Comparison of ENCODE assay signal across 2 cellular contexts in the genomic region with DNA sequence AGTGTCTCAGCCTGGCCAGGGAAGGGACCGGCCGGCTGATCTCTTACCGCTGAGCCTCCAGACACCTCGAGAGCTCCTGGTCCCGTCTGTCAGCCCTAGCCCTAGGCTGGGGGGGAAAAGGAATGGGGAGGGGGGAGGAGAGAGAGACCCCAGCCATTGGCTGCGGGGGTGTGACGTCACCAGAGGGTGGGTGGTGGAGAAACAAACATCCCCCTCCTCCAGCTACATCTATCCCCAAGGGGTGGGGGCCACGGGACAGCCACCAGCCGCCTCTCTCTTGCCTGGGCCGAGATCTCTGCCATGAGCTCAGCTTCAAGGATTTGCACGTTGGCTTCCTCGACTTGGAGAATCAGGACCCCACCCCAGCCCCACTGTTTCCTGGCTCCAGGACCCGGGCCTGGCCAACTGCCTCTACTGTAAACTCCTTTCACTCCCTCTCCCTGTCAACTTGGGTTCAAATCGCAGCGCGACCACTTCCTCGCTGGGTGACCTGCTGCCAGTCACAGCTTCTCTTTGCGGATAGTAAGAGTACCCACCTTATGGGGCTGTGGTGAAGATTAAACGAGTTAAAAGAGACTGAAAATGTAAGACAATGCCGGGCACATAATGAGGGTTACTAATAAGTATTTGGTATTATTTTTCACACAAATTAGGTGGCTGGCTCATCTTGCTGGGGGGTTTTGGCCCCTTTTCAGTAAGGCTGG.
TF ChIP-seq lines count a peak whose summit lies in the region.

Gene PRX (minus strand): TSS at position 88 of the 704 bp plus-strand sequence. CDS start 5,446 bp downstream, outside the sequence.

TF ChIP-seq in IMR-90, 13 proteins besides CTCF, POLR2A, EP300 and RAD21:
- TF ChIP-seq NFE2L2 (IDR thresholded peaks at IDR 0.05; ENCODE audit: low read depth, low read length): no peak
- TF ChIP-seq BHLHE40 (IDR thresholded peaks at IDR 0.05; ENCODE audit: low read depth, low read length): no peak
- no peak for TF ChIP-seq FOS (IDR thresholded peaks at IDR 0.05; ENCODE audit: low read depth, low read length)
- TF ChIP-seq MXI1 (IDR thresholded peaks at IDR 0.05; ENCODE audit: borderline replicate concordance, low read depth, low read length): no peak
- no peak for TF ChIP-seq MAZ (IDR thresholded peaks at IDR 0.05; ENCODE audit: borderline replicate concordance, low read depth, low read length)
- no peak for TF ChIP-seq RFX5 (IDR thresholded peaks at IDR 0.05; ENCODE audit: low read depth, low read length)
- TF ChIP-seq RCOR1 (IDR thresholded peaks at IDR 0.05; ENCODE audit: insufficient replicate concordance, low read length): no peak
- TF ChIP-seq CEBPB (IDR thresholded peaks at IDR 0.05; ENCODE audit: low read depth, low read length): no peak
- no peak for TF ChIP-seq MAFK (IDR thresholded peaks at IDR 0.05; ENCODE audit: low read depth, low read length)
- no peak for TF ChIP-seq CHD1 (IDR thresholded peaks at IDR 0.05; ENCODE audit: low read depth, low read length)
- no peak for TF ChIP-seq ELK1 (IDR thresholded peaks at IDR 0.05; ENCODE audit: borderline replicate concordance, low read depth, low read length)
- TF ChIP-seq, protein P1, sequence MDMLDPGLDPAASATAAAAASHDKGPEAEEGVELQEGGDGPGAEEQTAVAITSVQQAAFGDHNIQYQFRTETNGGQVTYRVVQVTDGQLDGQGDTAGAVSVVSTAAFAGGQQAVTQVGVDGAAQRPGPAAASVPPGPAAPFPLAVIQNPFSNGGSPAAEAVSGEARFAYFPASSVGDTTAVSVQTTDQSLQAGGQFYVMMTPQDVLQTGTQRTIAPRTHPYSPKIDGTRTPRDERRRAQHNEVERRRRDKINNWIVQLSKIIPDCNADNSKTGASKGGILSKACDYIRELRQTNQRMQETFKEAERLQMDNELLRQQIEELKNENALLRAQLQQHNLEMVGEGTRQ (IDR thresholded peaks at IDR 0.05; ENCODE audit: low read depth, low read length): no peak
- TF ChIP-seq SMC3 (IDR thresholded peaks at IDR 0.05; ENCODE audit: low read depth, low read length): no peak

TF ChIP-seq in H1, 55 proteins besides CTCF, POLR2A, EP300 and RAD21:
- TF ChIP-seq, protein P1 (IDR thresholded peaks at IDR 0.05; ENCODE audit: low read length): no peak
- no peak for TF ChIP-seq GABPA (IDR thresholded peaks at IDR 0.05; ENCODE audit: borderline replicate concordance, insufficient read depth, low read length)
- TF ChIP-seq JUND (IDR thresholded peaks at IDR 0.05; ENCODE audit: low read length): peak; percentile 60; the same call in 1 of the 2 replicates
- no peak for TF ChIP-seq BACH1 (IDR thresholded peaks at IDR 0.05; ENCODE audit: low read length)
- peak; percentile 83 for TF ChIP-seq CREB1 (IDR thresholded peaks at IDR 0.05)
- no peak for TF ChIP-seq MAX (IDR thresholded peaks at IDR 0.05)
- peak; percentile 61; the same call in 1 of the 2 replicates for TF ChIP-seq SP1 (IDR thresholded peaks at IDR 0.05; ENCODE audit: low read depth, low read length)
- peak; percentile 8; the same call in 1 of the 2 replicates for TF ChIP-seq CHD2 (IDR thresholded peaks at IDR 0.05; ENCODE audit: low read length)
- TF ChIP-seq TAF1 (IDR thresholded peaks at IDR 0.05; ENCODE audit: low read depth, low read length): peak; percentile 71; the same call in 1 of the 2 replicates
- peak; percentile 51; the same call in 1 of the 2 replicates for TF ChIP-seq TBP (IDR thresholded peaks at IDR 0.05; ENCODE audit: low read depth, low read length)
- peak in 1 of 2 experiments; percentile 57; a peak in 1 of 4 replicates for TF ChIP-seq SIN3A (conservative IDR thresholded peaks at IDR 0.05 in 1 of 2, IDR thresholded peaks at IDR 0.05 in 1 of 2; ENCODE audit: low read depth in 1 of 2, low read length in 2 of 2)
- peak; percentile 50 for TF ChIP-seq ASH2L (IDR thresholded peaks at IDR 0.05; ENCODE audit: low read length)
